ENCODE assay signal across 16 cellular contexts in the genomic region with DNA sequence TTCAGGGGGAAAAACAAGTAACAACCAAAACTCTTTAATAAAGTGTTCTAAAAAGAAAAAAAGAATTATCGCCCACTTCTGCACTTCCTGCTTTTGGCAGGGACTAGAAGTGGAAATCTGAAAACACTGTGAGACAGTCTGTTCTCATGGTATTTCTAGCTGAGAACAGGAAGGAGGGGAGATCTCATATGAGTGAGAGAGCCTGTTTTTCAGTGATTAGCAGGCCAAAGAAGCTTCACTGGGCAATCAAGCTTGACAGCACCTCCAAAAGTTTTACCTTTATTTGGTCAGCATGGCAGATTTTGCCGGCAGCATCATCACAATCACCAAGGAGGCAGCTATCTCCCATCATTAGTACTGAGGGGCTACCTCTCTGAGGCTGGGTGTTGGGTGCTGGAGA.
DNase-seq lines count a peak whose midpoint lies in the region; ATAC-seq and TF ChIP-seq lines count a peak whose summit lies in the region.
"Had no signal": no experiment of that assay in that cellular context is flagged by ENCODE, and none has a peak within 500 bp of the region (broad histone marks: within the 10 kb centered on the region; RNA-seq: fewer than 3 reads in every experiment).

No MANE protein-coding gene starts in this region.

- WGBS in thyroid gland, 2 donors, result 30 to 35% methylated on average over 2 of the region's 2 CpGs

- H3K27me3 Mint-ChIP-seq in chondrocyte (ENCODE audit: low read depth), result no peaks in the 10 kb centered on the region

- peaks cover 0 to 5% of the 10 kb centered on the region in 2 donors for H3K4me1 ChIP-seq in thyroid gland
- H3K4me1 ChIP-seq: BE2C, lower lobe of right lung had no signal

- H3K9me3 Mint-ChIP-seq in chondrocyte (ENCODE audit: low read depth), result no peaks in the 10 kb centered on the region
- H3K9me3 Mint-ChIP-seq: activated CD4-positive, alpha-beta memory T cell treated with anti-CD3 and anti-CD28 coated beads for 36 hours; nephron had no signal

- peaks cover 35% of the 10 kb centered on the region for H3K4me1 Mint-ChIP-seq in chondrocyte (ENCODE audit: low read depth)

- H3K36me3 ChIP-seq in thyroid gland, result no peaks in the 10 kb centered on the region
- H3K36me3 ChIP-seq: BE2C, lower lobe of right lung had no signal

- H3K4me3 Mint-ChIP-seq in chondrocyte (ENCODE audit: unreplicated experiment), result no peak overlapping the region
- H3K4me3 Mint-ChIP-seq: activated CD4-positive, alpha-beta memory T cell treated with anti-CD3 and anti-CD28 coated beads for 36 hours; nephron had no signal

- intact Hi-C loops in thyroid gland (cut with DNase I), result no loop called here

- H3K4me3 ChIP-seq in thyroid gland (replicated peaks in 1 of 3), result no peak overlapping the region
- H3K4me3 ChIP-seq: lower lobe of right lung had no signal

- TF ChIP-seq CTCF in chondrocyte (IDR thresholded peaks at IDR 0.05), result no peak
- TF ChIP-seq CTCF in thyroid gland (IDR thresholded peaks at IDR 0.05), result no peak

- H3K27ac Mint-ChIP-seq in chondrocyte (ENCODE audit: unreplicated experiment), result peak overlapping the region; percentile 51
- H3K27ac Mint-ChIP-seq: activated CD4-positive, alpha-beta memory T cell treated with anti-CD3 and anti-CD28 coated beads for 36 hours; nephron had no signal

- ATAC-seq in GM18519 (IDR thresholded peaks at IDR 0.05; ENCODE audit: low FRiP score, unreplicated experiment), result peak; percentile 51
- ATAC-seq in HG02884 (IDR thresholded peaks at IDR 0.05; ENCODE audit: unreplicated experiment), result peak; percentile 50
- ATAC-seq in HG03354 (IDR thresholded peaks at IDR 0.05; ENCODE audit: poor library complexity, severe bottlenecking, unreplicated experiment), result no peak
- ATAC-seq in HG02970 (IDR thresholded peaks at IDR 0.05; ENCODE audit: low FRiP score, unreplicated experiment), result no peak
- ATAC-seq: lower lobe of right lung, Panc1, SK-N-SH treated with all-trans-retinoic acid at 6 μM for 48 hours had no signal

- no peak overlapping the region for H3K27ac ChIP-seq in thyroid gland
- H3K27ac ChIP-seq: lower lobe of right lung had no signal

- H3K27me3 ChIP-seq in thyroid gland, result no peaks in the 10 kb centered on the region
- H3K27me3 ChIP-seq: BE2C had no signal

- no peak for TF ChIP-seq POLR2A in thyroid gland (IDR thresholded peaks at IDR 0.05)

- no peaks in the 10 kb centered on the region for H3K9me3 ChIP-seq in thyroid gland
- H3K9me3 ChIP-seq: BE2C, lower lobe of right lung had no signal

- DNase-seq in chondrocyte (ENCODE audit: low spot score) (no peak), thyroid gland (peak; percentile 22 to 38), activated gamma-delta T cell (lab: John Stamatoyannopoulos, UW) (no peak)
- DNase-seq: BE2C, DMS153, lower lobe of right lung, NCI-H2081 treated with DMSO at 0.1 percent for 48 hours, NCI-H82 had no signal

- H3K36me3 Mint-ChIP-seq in chondrocyte (ENCODE audit: low read depth), result no peaks in the 10 kb centered on the region
- H3K36me3 Mint-ChIP-seq: activated CD4-positive, alpha-beta memory T cell treated with anti-CD3 and anti-CD28 coated beads for 36 hours had no signal

Comparison
In these comparisons a context has a peak if more than half of its experiments do, and no peak if none do; other contexts are left out.
1. ATAC-seq: peak in GM18519 (single experiment) and HG02884 (single experiment); none in HG03354 (single experiment) and HG02970 (single experiment).
2. DNase-seq: peak in thyroid gland (2 of 2); none in chondrocyte (single experiment) and activated gamma-delta T cell (single experiment).